In genomic region chr9:71904076-71904475, GRCh38 we compare ENCODE assay signal across 22 cellular contexts. TPM values are rescaled to one million over a fixed set of nuclear protein-coding genes. Genes with fewer than 3 reads are reported as not detected.
DNase-seq lines count a peak whose midpoint lies in the region; ATAC-seq and TF ChIP-seq lines count a peak whose summit lies in the region.
"Had no signal": no experiment of that assay in that cellular context is flagged by ENCODE, and none has a peak within 500 bp of the region (broad histone marks: within the 10 kb centered on the region; RNA-seq: fewer than 3 reads in every experiment).

No MANE protein-coding gene starts in this region.

- DNase-seq in WTC11 (ENCODE audit: low spot score) (no peak), substantia nigra (lab: John Stamatoyannopoulos, UW) (no peak), omental fat pad (ENCODE audit: low spot score) (no peak)
- no peak for DNase-seq in effector memory CD4-positive, alpha-beta T cell
- DNase-seq: CD4-positive, alpha-beta memory T cell; COR-L47; DMS79; GM23248; H9; MG63; NCI-H1694; NCI-H2029 treated with DMSO at 0.1 percent for 48 hours; NCI-H446 treated with DMSO at 0.1 percent for 48 hours; NCI-H69; SHP77; T-helper 1 cell had no signal

- peaks cover 98% of the 10 kb centered on the region for H3K4me1 Mint-ChIP-seq in WTC11

- H3K4me3 ChIP-seq in BLaER1 = 0 out of 2 replicates have a peak overlapping the region, but pooled peaks have one; percentile 25
- peak overlapping the region; percentile 61 for H3K4me3 ChIP-seq in DOHH2 (ENCODE audit: low read length)
- H3K4me3 ChIP-seq in effector memory CD4-positive, alpha-beta T cell (ENCODE audit: insufficient read depth, low read depth, low read length, poor library complexity, severe bottlenecking) = no peak overlapping the region
- H3K4me3 ChIP-seq: GM23248, K562, MG63 had no signal

- no peak for TF ChIP-seq CTCF in DOHH2 (IDR thresholded peaks at IDR 0.05; ENCODE audit: low read depth, low read length, poor library complexity, severe bottlenecking)
- TF ChIP-seq CTCF in WTC11 (IDR thresholded peaks at IDR 0.05) = no peak
- no peak for TF ChIP-seq CTCF in omental fat pad (IDR thresholded peaks at IDR 0.05)

- H3K9ac ChIP-seq in BLaER1 = 0 out of 2 replicates have a peak overlapping the region, but pooled peaks have one; percentile 24
- H3K9ac ChIP-seq: GM23248 had no signal

- no peak overlapping the region for H3K27ac Mint-ChIP-seq in WTC11

- H3K4me3 Mint-ChIP-seq in WTC11 = 0 out of 2 replicates have a peak overlapping the region, but pooled peaks have one; percentile 4
- H3K4me3 Mint-ChIP-seq: CD4-positive, alpha-beta memory T cell; H9 had no signal

- H3K9me3 ChIP-seq in BLaER1 (no peaks in the 10 kb centered on the region), DOHH2 (ENCODE audit: control insufficient read depth, insufficient read depth, low read length) (no peaks in the 10 kb centered on the region)
- H3K9me3 ChIP-seq in effector memory CD4-positive, alpha-beta T cell (ENCODE audit: control insufficient read depth, low read length) = no peaks in the 10 kb centered on the region
- H3K9me3 ChIP-seq: MG63 had no signal

- H3K4me1 ChIP-seq in BLaER1 (peaks cover 85% of the 10 kb centered on the region), DOHH2 (ENCODE audit: control insufficient read depth, low read length) (peaks cover 98% of the 10 kb centered on the region)
- H3K4me1 ChIP-seq in effector memory CD4-positive, alpha-beta T cell (ENCODE audit: control insufficient read depth, insufficient read depth, low read length, poor library complexity, severe bottlenecking) = peaks cover 3% of the 10 kb centered on the region

- no peaks in the 10 kb centered on the region for H3K27me3 Mint-ChIP-seq in WTC11 (ENCODE audit: low read depth)
- H3K27me3 Mint-ChIP-seq: CD4-positive, alpha-beta memory T cell had no signal

- peaks cover 13% of the 10 kb centered on the region for H3K36me3 ChIP-seq in BLaER1
- peaks cover 50% of the 10 kb centered on the region for H3K36me3 ChIP-seq in DOHH2 (ENCODE audit: control insufficient read depth, low read length)
- no peaks in the 10 kb centered on the region for H3K36me3 ChIP-seq in effector memory CD4-positive, alpha-beta T cell (ENCODE audit: control insufficient read depth, insufficient read depth, low read length)
- H3K36me3 ChIP-seq: MG63 had no signal

- peaks cover 100% of the 10 kb centered on the region for H3K79me2 ChIP-seq in DOHH2 (ENCODE audit: control insufficient read depth, low read length)

- H3K36me3 Mint-ChIP-seq in WTC11 = peaks cover 12% of the 10 kb centered on the region

- H3K4me2 ChIP-seq in BLaER1 = peak overlapping the region; percentile 91
- H3K4me2 ChIP-seq in DOHH2 (ENCODE audit: low read length) = peak overlapping the region; percentile 64

- POLR2A ChIA-PET in WTC11 (lab: Charles Lee) = no interaction called here

- H3K27ac ChIP-seq in BLaER1 (peak overlapping the region; percentile 18; the same call in 1 of the 2 replicates), DOHH2 (ENCODE audit: low read depth, low read length) (peak overlapping the region; percentile 91), substantia nigra (ENCODE audit: low read depth, low read length, poor library complexity, severe bottlenecking) (peak overlapping the region; percentile 42)
- H3K27ac ChIP-seq in effector memory CD4-positive, alpha-beta T cell (ENCODE audit: insufficient read depth, low read length, poor library complexity, severe bottlenecking) = no peak overlapping the region
- H3K27ac ChIP-seq: GM23248, RWPE1 had no signal

- peaks cover 30% of the 10 kb centered on the region for H3F3A ChIP-seq in DOHH2 (ENCODE audit: control insufficient read depth, insufficient read depth)

- CTCF ChIA-PET in WTC11 (lab: Charles Lee) = no interaction called here

- ATAC-seq in WTC11 = no peak
- no peak for ATAC-seq in GM21390 (IDR thresholded peaks at IDR 0.05; ENCODE audit: unreplicated experiment)
- no peak for ATAC-seq in omental fat pad (ENCODE audit: low FRiP score)
- ATAC-seq: K562, Panc1 had no signal

- no peaks in the 10 kb centered on the region for H3K27me3 ChIP-seq in BLaER1
- no peaks in the 10 kb centered on the region for H3K27me3 ChIP-seq in DOHH2 (ENCODE audit: control insufficient read depth, low read length)
- no peaks in the 10 kb centered on the region for H3K27me3 ChIP-seq in effector memory CD4-positive, alpha-beta T cell (replicated peaks; ENCODE audit: control insufficient read depth, insufficient read depth, low read length, poor library complexity, severe bottlenecking)
- H3K27me3 ChIP-seq: MG63 had no signal

- peaks cover 80% of the 10 kb centered on the region for H4K20me1 ChIP-seq in BLaER1
- H4K20me1 ChIP-seq in DOHH2 (ENCODE audit: control insufficient read depth, insufficient read depth, low read depth, low read length) = peaks cover 17% of the 10 kb centered on the region; the same call in 1 of the 2 replicates

- H3K9me2 ChIP-seq in DOHH2 (replicated peaks; ENCODE audit: control insufficient read depth, low read length) = no peaks in the 10 kb centered on the region

- H3K9me3 Mint-ChIP-seq in WTC11 = no peaks in the 10 kb centered on the region
- H3K9me3 Mint-ChIP-seq: CD4-positive, alpha-beta memory T cell; H9 had no signal

TF ChIP-seq in WTC11, 78 proteins besides CTCF, POLR2A, EP300 and RAD21:
- TF ChIP-seq SP1 (CRISPR knock-in tag; conservative IDR thresholded peaks at IDR 0.05) = no peak
- TF ChIP-seq SOX15 (CRISPR knock-in tag; IDR thresholded peaks at IDR 0.05) = no peak
- TF ChIP-seq NFATC4 (CRISPR knock-in tag; IDR thresholded peaks at IDR 0.05) = no peak

RNA-seq across cellular contexts. Expression of gene ABHD17B, which starts 6.9 kb away (rescaled TPM):
- total RNA-seq in WTC11 (2021) (55.0 to 59.9 TPM (median 56.6 TPM) in 3 replicates), omental fat pad (10 to 100 TPM; 18.3 to 23.5 (median 19.5) TPM)

RNA-seq across cellular contexts. Expression of gene C9orf85, which starts 7.4 kb away (rescaled TPM):
- total RNA-seq in WTC11 (2021) (13.2 to 20.2 TPM (median 15.2 TPM) in 3 replicates), omental fat pad (10 to 100 TPM in 3 of 4 donors, 1 to 10 TPM in 1; 8.2 to 12.7 (median 11.4) TPM)
